ENCODE assay signal across 15 cellular contexts in genomic region chr16:1288813-1289479, GRCh38. TPM values are rescaled to one million over a fixed set of nuclear protein-coding genes. Genes with fewer than 3 reads are reported as not detected.
DNase-seq lines count a peak whose midpoint lies in the region; ATAC-seq and TF ChIP-seq lines count a peak whose summit lies in the region.
"Had no signal": no experiment of that assay in that cellular context is flagged by ENCODE, and none has a peak within 500 bp of the region (broad histone marks: within the 10 kb centered on the region; RNA-seq: fewer than 3 reads in every experiment).

No MANE protein-coding gene starts in this region.

- TF ChIP-seq CTCF in WTC11 (IDR thresholded peaks at IDR 0.05) (no peak), adrenal gland (IDR thresholded peaks at IDR 0.05) (no peak)

- H3K27me3 Mint-ChIP-seq in WTC11 (ENCODE audit: low read depth) = peaks cover 61% of the 10 kb centered on the region

- peaks cover 40% of the 10 kb centered on the region for H3K27me3 ChIP-seq in adrenal gland

- no peak overlapping the region for H3K27ac ChIP-seq in adrenal gland
- H3K27ac ChIP-seq: SJSA1, upper lobe of left lung had no signal

- WGBS in adrenal gland, 4 donors = 15 to 45% (median 35%) methylated on average over 4 to 20 of the region's 20 CpGs

- POLR2A ChIA-PET in WTC11 (lab: Charles Lee) = interaction anchor here (1.6 kb wide), 1 partner anchor 43 kb away, joined by 5 read pairs; no protein-coding TSS in a partner anchor

- no peak overlapping the region for H3K4me3 ChIP-seq in adrenal gland
- H3K4me3 ChIP-seq: SJSA1, upper lobe of left lung had no signal

- DNase-seq in stimulated activated CD4-positive, alpha-beta T cell treated with anti-CD3 and anti-CD28 coated beads, Interleukin-2, amount 100 ng/mL, for 4 hours (ENCODE audit: low read depth) = peak; percentile 21
- DNase-seq in stimulated activated CD4-positive, alpha-beta T cell treated with anti-CD3 and anti-CD28 coated beads, Interleukin-2, amount 100 ng/mL, for 48 hours = no peak
- DNase-seq in WTC11 (ENCODE audit: low spot score) (peak; percentile 52), mucosa of gallbladder (ENCODE audit: low spot score) (no peak), adrenal gland (no peak)
- DNase-seq in stimulated activated naive CD8-positive, alpha-beta T cell treated with anti-CD3 and anti-CD28 coated beads, Interleukin-15, Interleukin-2, amounts not matched to agents 100 U/mL and 50 U/mL, for 24 hours = peak; percentile 34
- DNase-seq: activated CD4-positive, CD25-positive, alpha-beta regulatory T cell treated with anti-CD3 and anti-CD28 coated beads, Interleukin-2, amount 50 U/mL, for 72 hours; activated naive CD4-positive, alpha-beta T cell; CD4-positive, alpha-beta memory T cell; cerebellar nuclear complex; IMR-90; NCI-H2029; upper lobe of left lung had no signal

- peaks cover 19% of the 10 kb centered on the region for H3K4me1 Mint-ChIP-seq in WTC11

- no peaks in the 10 kb centered on the region for H3K9me3 Mint-ChIP-seq in WTC11
- H3K9me3 Mint-ChIP-seq: CD4-positive, alpha-beta memory T cell had no signal

- TF ChIP-seq POLR2A in adrenal gland (IDR thresholded peaks at IDR 0.05) = no peak

- CTCF ChIA-PET in WTC11 (lab: Charles Lee) = interaction anchor here (1.0 to 3.5 kb wide), 7 partner anchors 10 to 54 kb away, joined by 3 to 48 read pairs (median 3); no protein-coding TSS in a partner anchor

- H3K4me1 ChIP-seq in adrenal gland (replicated peaks in 1 of 2) = no peaks in the 10 kb centered on the region
- H3K4me1 ChIP-seq: SJSA1 had no signal

- no peaks in the 10 kb centered on the region for H3K9me3 ChIP-seq in adrenal gland (replicated peaks in 1 of 3)
- H3K9me3 ChIP-seq: SJSA1, upper lobe of left lung had no signal

- H3K27ac Mint-ChIP-seq in WTC11 = no peak overlapping the region
- H3K27ac Mint-ChIP-seq: CD4-positive, alpha-beta memory T cell had no signal

- peak; percentile 63 for ATAC-seq in WTC11
- peak; percentile 47 for ATAC-seq in stimulated activated naive CD8-positive, alpha-beta T cell treated with anti-CD3 and anti-CD28 coated beads, Interleukin-15, Interleukin-2, amounts not matched to agents 100 U/mL and 50 U/mL, for 24 hours

- H3K36me3 ChIP-seq in adrenal gland (replicated peaks in 1 of 2) = no peaks in the 10 kb centered on the region
- H3K36me3 ChIP-seq: SJSA1, upper lobe of left lung had no signal

- intact Hi-C loops in adrenal gland (cut with DNase I) = no loop called here

- H3K4me3 Mint-ChIP-seq in WTC11 = peak overlapping the region; percentile 53
- H3K4me3 Mint-ChIP-seq: CD4-positive, alpha-beta memory T cell had no signal

- no peaks in the 10 kb centered on the region for H3K36me3 Mint-ChIP-seq in WTC11
- H3K36me3 Mint-ChIP-seq: CD4-positive, alpha-beta memory T cell had no signal

TF ChIP-seq in WTC11, 78 proteins besides CTCF, POLR2A, EP300 and RAD21:
- TF ChIP-seq ZSCAN18 (CRISPR knock-in tag; IDR thresholded peaks at IDR 0.05) (no peak), PREB (CRISPR knock-in tag; IDR thresholded peaks at IDR 0.05; ENCODE audit: borderline replicate concordance) (no peak), E2F1 (CRISPR knock-in tag; IDR thresholded peaks at IDR 0.05) (no peak), CDX4 (CRISPR knock-in tag; IDR thresholded peaks at IDR 0.05; ENCODE audit: borderline replicate concordance) (no peak), ATF6 (CRISPR knock-in tag; IDR thresholded peaks at IDR 0.05) (no peak)

RNA-seq across cellular contexts. Expression of gene UBE2I, which starts 20.5 kb away (rescaled TPM):
- total RNA-seq in WTC11 (2021) (211 to 229 TPM (median 222 TPM) in 3 replicates), mucosa of gallbladder (100 TPM), adrenal gland (100 to 1,000 TPM in 4 of 8 donors, 10 to 100 TPM in 4; 54.6 to 142 (median 105) TPM)
- 100 to 1,000 TPM in 1 of 3 donors, 10 to 100 TPM in 2; 61.9 to 203 (median 70.1) TPM for polyA plus RNA-seq in adrenal gland

RNA-seq across cellular contexts. Expression of gene TPSD1, which starts 33.1 kb away (rescaled TPM):
- 0.31 to 1.5 TPM (median 0.94 TPM) in 3 replicates for total RNA-seq in WTC11 (2021)
- total RNA-seq in mucosa of gallbladder = 0.69 TPM
- not detected for total RNA-seq in adrenal gland
- polyA plus RNA-seq in adrenal gland = under 1 TPM in 1 of 3 donors, not detected in 2; 0.24 TPM
- total RNA-seq: CD4-positive, alpha-beta memory T cell; IMR-90; myocyte; SJSA1 had no signal
- polyA plus RNA-seq: CD4-positive, alpha-beta memory T cell; IMR-90 had no signal

RNA-seq across cellular contexts. Expression of gene BAIAP3, which starts 44.5 kb away (rescaled TPM):
- 15.2 to 18.8 TPM (median 16.5 TPM) in 3 replicates for total RNA-seq in WTC11 (2021)
- total RNA-seq in mucosa of gallbladder = 2.6 TPM
- 10 to 100 TPM in 4 of 8 donors, 1 to 10 TPM in 3, under 1 TPM in 1; 0.79 to 25.4 (median 14.9) TPM for total RNA-seq in adrenal gland
- polyA plus RNA-seq in adrenal gland = 100 to 1,000 TPM in 1 of 3 donors, 10 to 100 TPM in 2; 11.9 to 129 (median 20.7) TPM

RNA-seq across cellular contexts. Expression of gene TPSAB1, which starts 48.4 kb away (rescaled TPM):
- 0.53 TPM in 1 of 3 replicates, not detected in the others for total RNA-seq in WTC11 (2021)
- total RNA-seq in mucosa of gallbladder = 139 TPM
- 1 to 10 TPM in 3 of 8 donors, under 1 TPM in 3, not detected in 2; 0.41 to 4.7 (median 1.0) TPM for total RNA-seq in adrenal gland
- 1 to 10 TPM in 1 of 3 donors, under 1 TPM in 1, not detected in 1; 0.48 to 4.8 TPM for polyA plus RNA-seq in adrenal gland
- total RNA-seq: CD4-positive, alpha-beta memory T cell; IMR-90; myocyte; SJSA1 had no signal
- polyA plus RNA-seq: CD4-positive, alpha-beta memory T cell; IMR-90 had no signal

RNA-seq across cellular contexts. Expression of gene TPSB2, which starts 59.0 kb away (rescaled TPM):
- total RNA-seq in WTC11 (2021) (0.18 to 0.44 TPM in 2 of 3 replicates, not detected in the other), mucosa of gallbladder (215 TPM), adrenal gland (1 to 10 TPM in 2 of 8 donors, under 1 TPM in 3, not detected in 3; 0.54 to 6.6 (median 0.78) TPM)
- 1 to 10 TPM in 1 of 3 donors, under 1 TPM in 1, not detected in 1; 0.32 to 5.1 TPM for polyA plus RNA-seq in adrenal gland
- total RNA-seq: CD4-positive, alpha-beta memory T cell; IMR-90; myocyte; SJSA1 had no signal
- polyA plus RNA-seq: CD4-positive, alpha-beta memory T cell; IMR-90 had no signal

Comparison
In these comparisons a context has a peak if more than half of its experiments do, and no peak if none do; other contexts are left out.
1. DNase-seq: peak in stimulated activated CD4-positive, alpha-beta T cell treated with anti-CD3 and anti-CD28 coated beads, Interleukin-2, amount 100 ng/mL, for 4 hours (single experiment), WTC11 (single experiment) and stimulated activated naive CD8-positive, alpha-beta T cell treated with anti-CD3 and anti-CD28 coated beads, Interleukin-15, Interleukin-2, amounts not matched to agents 100 U/mL and 50 U/mL, for 24 hours (single experiment); none in stimulated activated CD4-positive, alpha-beta T cell treated with anti-CD3 and anti-CD28 coated beads, Interleukin-2, amount 100 ng/mL, for 48 hours (0 of 2), mucosa of gallbladder (single experiment) and adrenal gland (0 of 7).